1 cellular context compared by ENCODE assay signal in the genomic region with DNA sequence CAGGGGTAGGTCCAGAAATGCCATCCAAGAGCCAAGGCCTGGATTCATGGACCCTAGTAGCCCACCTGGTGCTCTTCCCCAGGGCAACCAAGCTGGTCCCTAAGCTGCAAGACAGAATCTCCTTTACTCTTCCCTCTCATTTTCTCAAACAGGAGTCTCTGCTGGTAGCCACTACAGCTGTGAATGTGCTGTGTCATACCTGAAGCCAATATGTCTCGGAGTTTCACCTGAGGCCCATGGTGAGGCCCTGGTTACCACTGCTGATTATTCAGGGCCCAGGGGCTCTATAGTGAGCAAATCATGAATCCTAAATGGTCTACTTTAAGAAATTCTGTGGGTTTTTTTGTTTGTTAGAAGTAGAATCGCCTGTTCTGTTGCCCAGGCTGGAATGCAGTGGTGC.
TF ChIP-seq lines count a peak whose summit lies in the region.

No MANE protein-coding gene starts in this region.

TF ChIP-seq in K562, 482 proteins besides CTCF, POLR2A, EP300 and RAD21 (continued from another document):
- TF ChIP-seq AFF1 (IDR thresholded peaks at IDR 0.05; ENCODE audit: low read depth in 1 of 2, partially characterized antibody in 2 of 2) (no peak), ZNF395 (CRISPR knock-in tag; IDR thresholded peaks at IDR 0.05) (no peak), ETV1 (tag; conservative IDR thresholded peaks at IDR 0.05; ENCODE audit: low read depth) (no peak), FOS (IDR thresholded peaks at IDR 0.05; ENCODE audit: extremely low read depth, insufficient read length) (no peak), ZNF318 (IDR thresholded peaks at IDR 0.05; ENCODE audit: borderline replicate concordance in 1 of 2, low read depth in 1 of 2) (no peak), MAFG (tag; conservative IDR thresholded peaks at IDR 0.05) (peak; percentile 88)
- TF ChIP-seq, protein P1, sequence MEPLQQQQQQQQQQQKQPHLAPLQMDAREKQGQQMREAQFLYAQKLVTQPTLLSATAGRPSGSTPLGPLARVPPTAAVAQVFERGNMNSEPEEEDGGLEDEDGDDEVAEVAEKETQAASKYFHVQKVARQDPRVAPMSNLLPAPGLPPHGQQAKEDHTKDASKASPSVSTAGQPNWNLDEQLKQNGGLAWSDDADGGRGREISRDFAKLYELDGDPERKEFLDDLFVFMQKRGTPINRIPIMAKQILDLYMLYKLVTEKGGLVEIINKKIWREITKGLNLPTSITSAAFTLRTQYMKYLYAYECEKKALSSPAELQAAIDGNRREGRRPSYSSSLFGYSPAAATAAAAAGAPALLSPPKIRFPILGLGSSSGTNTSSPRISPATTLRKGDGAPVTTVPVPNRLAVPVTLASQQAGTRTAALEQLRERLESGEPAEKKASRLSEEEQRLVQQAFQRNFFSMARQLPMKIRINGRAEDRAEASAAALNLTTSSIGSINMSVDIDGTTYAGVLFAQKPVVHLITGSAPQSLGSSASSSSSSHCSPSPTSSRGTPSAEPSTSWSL (CRISPR knock-in tag; IDR thresholded peaks at IDR 0.05; ENCODE audit: borderline replicate concordance), result no peak
